11 cellular contexts compared by ENCODE assay signal in genomic region chr7:134789967-134790685, GRCh38. TPM values are rescaled to one million over a fixed set of nuclear protein-coding genes. Genes with fewer than 3 reads are reported as not detected.
DNase-seq lines count a peak whose midpoint lies in the region; ATAC-seq and TF ChIP-seq lines count a peak whose summit lies in the region.
"Had no signal": no experiment of that assay in that cellular context is flagged by ENCODE, and none has a peak within 500 bp of the region (broad histone marks: within the 10 kb centered on the region; RNA-seq: fewer than 3 reads in every experiment).

No MANE protein-coding gene starts in this region.

- POLR2A ChIA-PET in WTC11 (lab: Charles Lee) = no interaction called here

- peaks cover 11% of the 10 kb centered on the region for H3K9me3 Mint-ChIP-seq in WTC11
- H3K9me3 Mint-ChIP-seq in activated T-helper 17 cell treated with anti-CD3 and anti-CD28 coated beads, Interleukin-2, amount 50 U/mL, for 72 hours = peaks cover under 1% of the 10 kb centered on the region

- CTCF ChIA-PET in WTC11 (lab: Charles Lee) = no interaction called here

- H3K36me3 Mint-ChIP-seq in WTC11 = peaks cover 21% of the 10 kb centered on the region
- no peaks in the 10 kb centered on the region for H3K36me3 Mint-ChIP-seq in activated T-helper 17 cell treated with anti-CD3 and anti-CD28 coated beads, Interleukin-2, amount 50 U/mL, for 72 hours (ENCODE audit: low read depth)

- DNase-seq in ELF-1 (ENCODE audit: low read depth, low spot score) (peak; percentile 63), WTC11 (ENCODE audit: low spot score) (no peak), right cardiac atrium (no peak), renal cortical epithelial cell (ENCODE audit: low read depth) (peak; percentile 40), NOMO-1 treated with dmso at 0.1 percent for 144 hours (lab: John Stamatoyannopoulos, UW; ENCODE audit: unreplicated experiment) (no peak), DMS153 (lab: John Stamatoyannopoulos, UW) (no peak)
- DNase-seq in activated CD4-positive, alpha-beta T cell treated with anti-CD3 and anti-CD28 coated beads, Interleukin-2, amount 50 U/mL, for 1 hour = no peak
- DNase-seq: activated T-cell treated with anti-CD3 and anti-CD28 coated beads, Interleukin-2, amount 50 U/mL, for 48 hours; naive B cell; NCI-H187 treated with DMSO at 0.1 percent for 48 hours had no signal

- no peaks in the 10 kb centered on the region for H3K9me3 ChIP-seq in right cardiac atrium (ENCODE audit: control insufficient read depth, low read length)

- 21% methylated on average over 2 of the region's 2 CpGs for WGBS in right cardiac atrium

- ATAC-seq in WTC11 = no peak; the same call in 1 of the 2 replicates
- peak; percentile 83 to 86 for ATAC-seq in right cardiac atrium
- no peak for ATAC-seq in activated T-helper 17 cell treated with anti-CD3 and anti-CD28 coated beads, Interleukin-2, amount 50 U/mL, for 72 hours (replicated peaks)

- H3K4me1 Mint-ChIP-seq in WTC11 = peaks cover 40% of the 10 kb centered on the region
- H3K4me1 Mint-ChIP-seq in activated T-helper 17 cell treated with anti-CD3 and anti-CD28 coated beads, Interleukin-2, amount 50 U/mL, for 72 hours = no peaks in the 10 kb centered on the region
- H3K4me1 Mint-ChIP-seq: naive B cell had no signal

- intact Hi-C loops in right cardiac atrium (cut with DNase I) = loop anchor here in 1 of 4 donors (10.0 kb wide), 1 partner anchor 145 kb away; no protein-coding TSS in a partner anchor

- no peak overlapping the region for H3K4me3 ChIP-seq in right cardiac atrium (ENCODE audit: low read length)

- no peak overlapping the region for H3K4me3 Mint-ChIP-seq in WTC11
- H3K4me3 Mint-ChIP-seq in activated T-helper 17 cell treated with anti-CD3 and anti-CD28 coated beads, Interleukin-2, amount 50 U/mL, for 72 hours = no peak overlapping the region
- H3K4me3 Mint-ChIP-seq: naive B cell had no signal

- H3K27me3 Mint-ChIP-seq in WTC11 (ENCODE audit: low read depth) = no peaks in the 10 kb centered on the region
- H3K27me3 Mint-ChIP-seq in activated T-helper 17 cell treated with anti-CD3 and anti-CD28 coated beads, Interleukin-2, amount 50 U/mL, for 72 hours = peaks cover 8% of the 10 kb centered on the region

- no peaks in the 10 kb centered on the region for H3K27me3 ChIP-seq in right cardiac atrium (ENCODE audit: control insufficient read depth, insufficient read depth)

- H3K4me1 ChIP-seq in right cardiac atrium (ENCODE audit: control insufficient read depth, insufficient read depth, low read length) = peaks cover 3% of the 10 kb centered on the region

- 0 out of 2 replicates have a peak overlapping the region, but pooled peaks have one; percentile 64 for H3K27ac Mint-ChIP-seq in WTC11
- H3K27ac Mint-ChIP-seq in activated T-helper 17 cell treated with anti-CD3 and anti-CD28 coated beads, Interleukin-2, amount 50 U/mL, for 72 hours = no peak overlapping the region

- no peak for TF ChIP-seq CTCF in WTC11 (IDR thresholded peaks at IDR 0.05)

- H3K27ac ChIP-seq in right cardiac atrium (ENCODE audit: low read length) = peak overlapping the region; percentile 75

TF ChIP-seq in WTC11, 78 proteins besides CTCF, POLR2A, EP300 and RAD21 (continues in another document):
- TF ChIP-seq GTF2I (CRISPR knock-in tag; conservative IDR thresholded peaks at IDR 0.05) (no peak), AR (CRISPR knock-in tag; IDR thresholded peaks at IDR 0.05) (no peak), E2F5 (CRISPR knock-in tag; IDR thresholded peaks at IDR 0.05) (no peak), TCF7 (CRISPR knock-in tag; IDR thresholded peaks at IDR 0.05; ENCODE audit: low read depth) (no peak), NR2C2 (CRISPR knock-in tag; IDR thresholded peaks at IDR 0.05) (no peak), PRRX2 (CRISPR knock-in tag; IDR thresholded peaks at IDR 0.05) (no peak), SP1 (CRISPR knock-in tag; conservative IDR thresholded peaks at IDR 0.05) (no peak), ZNF512 (CRISPR knock-in tag; IDR thresholded peaks at IDR 0.05; ENCODE audit: borderline replicate concordance) (no peak), FOXP1 (CRISPR knock-in tag; IDR thresholded peaks at IDR 0.05; ENCODE audit: borderline replicate concordance) (no peak), NR1H2 (CRISPR knock-in tag; IDR thresholded peaks at IDR 0.05) (no peak), ZNF532 (CRISPR knock-in tag; IDR thresholded peaks at IDR 0.05; ENCODE audit: borderline replicate concordance) (no peak)

RNA-seq across cellular contexts. Expression of gene CALD1, which starts 10.7 kb away (rescaled TPM):
- 120 to 147 TPM (median 127 TPM) in 3 replicates for total RNA-seq in WTC11 (2021)
- 100 to 1,000 TPM; 127 to 214 (median 137) TPM for total RNA-seq in right cardiac atrium
- polyA plus RNA-seq in right cardiac atrium = 93.9 TPM
- 155 and 181 TPM in 2 replicates for total RNA-seq in renal cortical epithelial cell
- 10 to 100 TPM in 1 of 2 donors, 1 to 10 TPM in 1; 4.0 to 27.2 TPM for total RNA-seq in activated T-helper 17 cell treated with anti-CD3 and anti-CD28 coated beads, Interleukin-2, amount 50 U/mL, for 72 hours

Comparison
In these comparisons a context has a peak if more than half of its experiments do, and no peak if none do; other contexts are left out.
1. DNase-seq: peak in ELF-1 (single experiment) and renal cortical epithelial cell (single experiment); none in WTC11 (single experiment), right cardiac atrium (0 of 3), NOMO-1 treated with dmso at 0.1 percent for 144 hours (single experiment), DMS153 (single experiment) and activated CD4-positive, alpha-beta T cell treated with anti-CD3 and anti-CD28 coated beads, Interleukin-2, amount 50 U/mL, for 1 hour (single experiment).
2. ATAC-seq: peak in right cardiac atrium (2 of 2); none in WTC11 (single experiment) and activated T-helper 17 cell treated with anti-CD3 and anti-CD28 coated beads, Interleukin-2, amount 50 U/mL, for 72 hours (single experiment).